17 cellular contexts compared by ENCODE assay signal in the genomic region with DNA sequence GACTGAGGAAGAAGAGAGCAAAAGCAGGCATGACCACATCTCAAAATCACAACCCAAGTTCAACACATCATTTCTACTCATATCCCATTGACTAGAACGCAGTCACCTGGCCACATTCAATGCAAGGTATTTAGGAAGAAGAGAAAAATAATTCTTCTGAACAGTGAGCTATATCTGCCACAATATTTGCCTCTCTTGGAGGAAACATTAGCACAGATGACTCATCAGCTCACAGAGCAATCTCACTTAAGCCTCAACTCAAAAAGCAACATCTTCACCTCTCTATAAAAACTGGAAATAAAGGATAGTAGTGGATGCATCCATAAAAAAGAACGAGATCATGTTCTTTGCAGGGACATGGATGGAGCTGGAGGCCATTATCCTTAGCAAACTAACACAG.
"Had no signal": no experiment of that assay in that cellular context is flagged by ENCODE, and none has a peak within 500 bp of the region (broad histone marks: within the 10 kb centered on the region; RNA-seq: fewer than 3 reads in every experiment).

No MANE protein-coding gene starts in this region.

- H3K9me3 ChIP-seq: thyroid gland had no signal

- H3K36me3 ChIP-seq: stomach, thyroid gland had no signal

- H3K4me1 ChIP-seq: stomach, thyroid gland had no signal

- H3K27ac Mint-ChIP-seq: activated CD8-positive, alpha-beta T cell treated with anti-CD3 and anti-CD28 coated beads, Interleukin-2, amount 10 ng/mL, durations not matched to agents 7 days and 5 days; activated naive CD8-positive, alpha-beta T cell; activated T-cell treated with anti-CD3 and anti-CD28 coated beads, Interleukin-2, amount 50 U/mL, for 72 hours; endodermal cell; T-helper 1 cell treated with Interleukin-12 subunit alpha and Interleukin-12 subunit beta and Interleukin-4 antibody, amounts not matched to agents 30 μg/mL and 1 μg/mL, for 36 hours had no signal

- H3K27me3 ChIP-seq: hepatocyte, stomach, thyroid gland had no signal

- H3K27me3 Mint-ChIP-seq: activated naive CD8-positive, alpha-beta T cell had no signal

- H3K27ac ChIP-seq: hepatocyte, stomach, thyroid gland had no signal

- H3K36me3 Mint-ChIP-seq: activated naive CD8-positive, alpha-beta T cell had no signal

- H3K4me3 ChIP-seq: hepatocyte, stomach, thyroid gland had no signal

- H3K4me1 Mint-ChIP-seq: endodermal cell, neural crest cell had no signal

- H3K4me3 Mint-ChIP-seq: activated CD8-positive, alpha-beta T cell treated with anti-CD3 and anti-CD28 coated beads, Interleukin-2, amount 10 ng/mL, durations not matched to agents 7 days and 5 days; activated naive CD8-positive, alpha-beta T cell; activated T-cell treated with anti-CD3 and anti-CD28 coated beads, Interleukin-2, amount 50 U/mL, for 72 hours; endodermal cell; neural crest cell; T-helper 1 cell treated with Interleukin-12 subunit alpha and Interleukin-12 subunit beta and Interleukin-4 antibody, amounts not matched to agents 30 μg/mL and 1 μg/mL, for 36 hours had no signal

- DNase-seq: activated CD4-positive, alpha-beta T cell treated with anti-CD3 and anti-CD28 coated beads for 48 hours; activated CD8-positive, alpha-beta memory T cell treated with anti-CD3 and anti-CD28 coated beads, Interleukin-2, amount 50 U/mL, for 4 hours; activated CD8-positive, alpha-beta T cell treated with anti-CD3 and anti-CD28 coated beads, Interleukin-2, amount 10 ng/mL, durations not matched to agents 7 days and 5 days; activated gamma-delta T cell treated with Interleukin-2 at 50 U/mL for 16 hours; activated T-cell treated with anti-CD3 and anti-CD28 coated beads, Interleukin-2, amount 50 U/mL, for 72 hours; aorta; endodermal cell; erythroblast; mammary epithelial cell; stimulated activated CD4-positive, alpha-beta T cell treated with anti-CD3 and anti-CD28 coated beads, Interleukin-12 subunit alpha, Interleukin-12 subunit beta, amount 100 ng/mL, for 4 hours; stimulated activated CD4-positive, alpha-beta T cell treated with anti-CD3 and anti-CD28 coated beads, Interleukin-2, amount 100 ng/mL, for 24 hours; stomach; thyroid gland had no signal
